8 cellular contexts compared by ENCODE assay signal in genomic region chr13:51451467-51452390, GRCh38. TPM values are rescaled to one million over a fixed set of nuclear protein-coding genes. Genes with fewer than 3 reads are reported as not detected.
DNase-seq lines count a peak whose midpoint lies in the region; ATAC-seq, FAIRE-seq and TF ChIP-seq lines count a peak whose summit lies in the region.

No MANE protein-coding gene starts in this region.

- POLR2A ChIA-PET in BJ (lab: Charles Lee) = no interaction called here

- H3K4me1 ChIP-seq in endocrine pancreas (ENCODE audit: control insufficient read depth, insufficient read depth, low read length) (peaks cover 27% of the 10 kb centered on the region), mesodermal cell (ENCODE audit: control insufficient read depth, insufficient read depth, low read length, poor library complexity, severe bottlenecking) (no peaks in the 10 kb centered on the region)

- H3K9me3 ChIP-seq in endocrine pancreas (ENCODE audit: control insufficient read depth, low read length) = no peaks in the 10 kb centered on the region
- H3K9me3 ChIP-seq in mesodermal cell (ENCODE audit: control insufficient read depth, low read length) = peaks cover 12% of the 10 kb centered on the region

- peak overlapping the region; percentile 93 for H3K27ac Mint-ChIP-seq in activated CD8-positive, alpha-beta memory T cell treated with anti-CD3 and anti-CD28 coated beads, Interleukin-2, amount 10 ng/mL, durations not matched to agents 7 days and 5 days

- peak overlapping the region; percentile 95 for H3K9ac ChIP-seq in endocrine pancreas (ENCODE audit: control insufficient read depth, insufficient read depth, low read length)

- FAIRE-seq in GM19239 (lab: Jason Lieb, UNC) = peak; percentile 84

- H3K4me3 ChIP-seq in BJ (ENCODE audit: low read depth, low read length) (peak overlapping the region; percentile 96), endocrine pancreas (ENCODE audit: control insufficient read depth, insufficient read depth, low read length) (peak overlapping the region; percentile 95), mesodermal cell (ENCODE audit: extremely low read depth, insufficient read depth, low read length, poor library complexity, severe bottlenecking) (peak overlapping the region; percentile 86)

- peak overlapping the region; percentile 90 for H3K4me3 Mint-ChIP-seq in activated CD8-positive, alpha-beta memory T cell treated with anti-CD3 and anti-CD28 coated beads, Interleukin-2, amount 10 ng/mL, durations not matched to agents 7 days and 5 days

- peak overlapping the region; percentile 94 for H3K27ac ChIP-seq in mesodermal cell (ENCODE audit: low read depth, low read length, severe bottlenecking)

- peak; percentile 26 for ATAC-seq in HG03457 (IDR thresholded peaks at IDR 0.05; ENCODE audit: unreplicated experiment)
- ATAC-seq in activated CD8-positive, alpha-beta memory T cell treated with anti-CD3 and anti-CD28 coated beads, Interleukin-2, amount 10 ng/mL, durations not matched to agents 7 days and 5 days = peak; percentile 16

- H3K27me3 ChIP-seq in BJ (ENCODE audit: control insufficient read depth, insufficient read depth, low read length) (no peaks in the 10 kb centered on the region), endocrine pancreas (ENCODE audit: control insufficient read depth, insufficient read depth, low read length) (no peaks in the 10 kb centered on the region)

- H3K4me1 Mint-ChIP-seq in activated CD8-positive, alpha-beta memory T cell treated with anti-CD3 and anti-CD28 coated beads, Interleukin-2, amount 10 ng/mL, durations not matched to agents 7 days and 5 days = peaks cover 34% of the 10 kb centered on the region

- WGBS in mesodermal cell (ENCODE audit: insufficient coverage in 2 of 2), 2 experiments = 0% methylated on average over 22 of the region's 99 CpGs

- H3K27me3 Mint-ChIP-seq in activated CD8-positive, alpha-beta memory T cell treated with anti-CD3 and anti-CD28 coated beads, Interleukin-2, amount 10 ng/mL, durations not matched to agents 7 days and 5 days = no peaks in the 10 kb centered on the region

- H3K36me3 ChIP-seq in BJ (ENCODE audit: control insufficient read depth, insufficient read depth, low read length) = peaks cover 6% of the 10 kb centered on the region
- H3K36me3 ChIP-seq in endocrine pancreas (ENCODE audit: control insufficient read depth, insufficient read depth, low read length) = no peaks in the 10 kb centered on the region
- H3K36me3 ChIP-seq in mesodermal cell (ENCODE audit: control insufficient read depth, insufficient read depth, low read length) = peaks cover 47% of the 10 kb centered on the region

- DNase-seq in BJ (ENCODE audit: low read depth) (no peak), GM19239 (ENCODE audit: insufficient read length, low spot score) (peak; percentile 46), NOMO-1 (lab: John Stamatoyannopoulos, UW; ENCODE audit: unreplicated experiment in 2 of 2) (peak; percentile 73 to 74)
- DNase-seq in activated CD8-positive, alpha-beta memory T cell treated with anti-CD3 and anti-CD28 coated beads, Interleukin-2, amount 10 ng/mL, durations not matched to agents 7 days and 5 days = peak; percentile 90
- peak; percentile 51 for DNase-seq in stimulated activated CD8-positive, alpha-beta memory T cell treated with anti-CD3 and anti-CD28 coated beads, Interleukin-15, amount 100 ng/mL, for 24 hours (ENCODE audit: low read depth)

- TF ChIP-seq CTCF in BJ (IDR thresholded peaks at IDR 0.05; ENCODE audit: insufficient read depth, low read depth, low read length) = no peak

- peaks cover 2% of the 10 kb centered on the region for H3K9me3 Mint-ChIP-seq in activated CD8-positive, alpha-beta memory T cell treated with anti-CD3 and anti-CD28 coated beads, Interleukin-2, amount 10 ng/mL, durations not matched to agents 7 days and 5 days (ENCODE audit: low read depth)

- H3K36me3 Mint-ChIP-seq in activated CD8-positive, alpha-beta memory T cell treated with anti-CD3 and anti-CD28 coated beads, Interleukin-2, amount 10 ng/mL, durations not matched to agents 7 days and 5 days = peaks cover 44% of the 10 kb centered on the region

- CTCF ChIA-PET in BJ (lab: Yijun Ruan, JAX) = interaction anchor here (1.0 to 1.2 kb wide), 2 partner anchors 75 to 288 kb away, joined by 3 to 4 read pairs; no protein-coding TSS in a partner anchor
- CTCF ChIA-PET in activated CD8-positive, alpha-beta memory T cell treated with anti-CD3 and anti-CD28 coated beads, Interleukin-2, amount 10 ng/mL, durations not matched to agents 7 days and 5 days (lab: Charles Lee) = interaction anchor here (0.8 to 1.9 kb wide), 4 partner anchors 17 to 364 kb away, joined by 3 to 7 read pairs (median 3); no protein-coding TSS in a partner anchor

RNA-seq across cellular contexts. Expression of gene INTS6, which starts 1.1 kb away (rescaled TPM):
- 17.2 and 32.0 TPM in 2 replicates for polyA plus RNA-seq in BJ (2011; rRNA removed)
- polyA minus RNA-seq in BJ (2011; rRNA and poly(A)+ RNA removed) = 40.8 and 65.7 TPM in 2 replicates
- 10 to 100 TPM; 52.9 to 60.3 TPM for total RNA-seq in activated CD8-positive, alpha-beta memory T cell treated with anti-CD3 and anti-CD28 coated beads, Interleukin-2, amount 10 ng/mL, durations not matched to agents 7 days and 5 days
- 27.2 TPM for polyA plus RNA-seq in mesodermal cell (2013, experiment 1 of 2)
- polyA plus RNA-seq in mesodermal cell (2013, experiment 2 of 2) = 31.9 TPM
